15 cellular contexts compared by ENCODE assay signal in genomic region chr12:73612571-73612970, GRCh38.
"Had no signal": no experiment of that assay in that cellular context is flagged by ENCODE, and none has a peak within 500 bp of the region (broad histone marks: within the 10 kb centered on the region; RNA-seq: fewer than 3 reads in every experiment).

No MANE protein-coding gene starts in this region.

- H3K27me3 ChIP-seq: colonic mucosa, esophagus muscularis mucosa, sigmoid colon, stomach, testis had no signal

- H3K4me1 ChIP-seq: colonic mucosa, esophagus muscularis mucosa, lower lobe of right lung, sigmoid colon, stomach, testis had no signal

- H3K27me3 Mint-ChIP-seq: activated naive CD8-positive, alpha-beta T cell treated with anti-CD3 and anti-CD28 coated beads, Interleukin-2, amount 10 ng/mL, durations not matched to agents 7 days and 5 days; brain had no signal

- H3K36me3 ChIP-seq: colonic mucosa, esophagus muscularis mucosa, lower lobe of right lung, sigmoid colon, stomach had no signal

- H3K4me3 Mint-ChIP-seq: activated naive CD8-positive, alpha-beta T cell treated with anti-CD3 and anti-CD28 coated beads, Interleukin-2, amount 10 ng/mL, durations not matched to agents 7 days and 5 days; brain; immature natural killer cell; neural crest cell had no signal

- DNase-seq: activated CD4-positive, alpha-beta T cell treated with anti-CD3 and anti-CD28 coated beads, Interleukin-2, amount 50 U/mL, for 1 hour; activated CD8-positive, alpha-beta memory T cell treated with anti-CD3 and anti-CD28 coated beads for 24 hours; activated naive CD8-positive, alpha-beta T cell treated with anti-CD3 and anti-CD28 coated beads, Interleukin-2, amount 10 ng/mL, durations not matched to agents 7 days and 5 days; central memory CD4-positive, alpha-beta T cell; colonic mucosa; immature natural killer cell; lower lobe of right lung; midbrain; sigmoid colon; stimulated activated CD4-positive, alpha-beta T cell treated with anti-CD3 and anti-CD28 coated beads, Interleukin-1b, Interleukin-23, amount 100 ng/mL, for 48 hours; stomach; testis had no signal

- H3K4me3 ChIP-seq: colonic mucosa, esophagus muscularis mucosa, lower lobe of right lung, sigmoid colon, stomach, testis had no signal

- H3K27ac Mint-ChIP-seq: activated naive CD8-positive, alpha-beta T cell treated with anti-CD3 and anti-CD28 coated beads, Interleukin-2, amount 10 ng/mL, durations not matched to agents 7 days and 5 days; brain; immature natural killer cell had no signal

- H3K27ac ChIP-seq: colonic mucosa, esophagus muscularis mucosa, lower lobe of right lung, sigmoid colon, stomach, testis had no signal

- H3K36me3 Mint-ChIP-seq: activated naive CD8-positive, alpha-beta T cell treated with anti-CD3 and anti-CD28 coated beads, Interleukin-2, amount 10 ng/mL, durations not matched to agents 7 days and 5 days; brain; immature natural killer cell had no signal

- H3K9me3 ChIP-seq: colonic mucosa, esophagus muscularis mucosa, lower lobe of right lung, stomach, testis had no signal

- H3K4me1 Mint-ChIP-seq: activated naive CD8-positive, alpha-beta T cell treated with anti-CD3 and anti-CD28 coated beads, Interleukin-2, amount 10 ng/mL, durations not matched to agents 7 days and 5 days; immature natural killer cell; neural crest cell had no signal
